In genomic region chr12:121791671-121792496, GRCh38 we compare ENCODE assay signal across 8 cellular contexts. TPM values are rescaled to one million over a fixed set of nuclear protein-coding genes. Genes with fewer than 3 reads are reported as not detected.
DNase-seq lines count a peak whose midpoint lies in the region; ATAC-seq and TF ChIP-seq lines count a peak whose summit lies in the region.
"Had no signal": no experiment of that assay in that cellular context is flagged by ENCODE, and none has a peak within 500 bp of the region (broad histone marks: within the 10 kb centered on the region; RNA-seq: fewer than 3 reads in every experiment).

No MANE protein-coding gene starts in this region.

- TF ChIP-seq CTCF in RWPE1 (conservative IDR thresholded peaks at IDR 0.05; ENCODE audit: low read depth) (no peak), foreskin keratinocyte (conservative IDR thresholded peaks at IDR 0.05) (peak; percentile 6), smooth muscle cell (IDR thresholded peaks at IDR 0.05; ENCODE audit: borderline replicate concordance, insufficient read depth, poor library complexity, severe bottlenecking) (no peak)

- H3K4me1 ChIP-seq in foreskin keratinocyte: no peaks in the 10 kb centered on the region
- peaks cover 3% of the 10 kb centered on the region for H3K4me1 ChIP-seq in smooth muscle cell (ENCODE audit: low read depth)

- no peak overlapping the region for H3K9ac ChIP-seq in smooth muscle cell (ENCODE audit: low read depth)

- peaks cover 15% of the 10 kb centered on the region for H3F3A ChIP-seq in smooth muscle cell (ENCODE audit: low read depth)

- POLR2A ChIA-PET in RWPE1 (lab: Yijun Ruan, JAX; ENCODE audit: low non-redundant PET): no interaction called here

- CTCF ChIA-PET in RWPE1 (lab: Yijun Ruan, JAX): interaction anchor here (1.0 to 7.9 kb wide), 4 partner anchors 14 to 239 kb away, joined by 3 to 212 read pairs (median 80); no protein-coding TSS in a partner anchor

- peak; percentile 36 for TF ChIP-seq POLR2A in GM19099 (IDR thresholded peaks at IDR 0.05; ENCODE audit: extremely low read depth, insufficient read length, low read depth)

- peak overlapping the region; percentile 68 for H3K4me3 ChIP-seq in smooth muscle cell

- peaks cover 48% of the 10 kb centered on the region for H4K20me1 ChIP-seq in smooth muscle cell (ENCODE audit: low read depth)

- H3K9me3 ChIP-seq in smooth muscle cell (replicated peaks; ENCODE audit: low read depth): no peaks in the 10 kb centered on the region

- ATAC-seq in foreskin keratinocyte (no peak), HG03175 (IDR thresholded peaks at IDR 0.05; ENCODE audit: unreplicated experiment) (no peak), HG03442 (IDR thresholded peaks at IDR 0.05; ENCODE audit: unreplicated experiment) (no peak), HG03039 (IDR thresholded peaks at IDR 0.05; ENCODE audit: unreplicated experiment) (no peak)

- H2AFZ ChIP-seq in smooth muscle cell (ENCODE audit: low read depth): no peak overlapping the region

- DNase-seq in RWPE1 (ENCODE audit: low spot score): no peak
- DNase-seq in foreskin keratinocyte: no peak
- no peak for DNase-seq in smooth muscle cell (lab: John Stamatoyannopoulos, UW; ENCODE audit: unreplicated experiment)
- DNase-seq: KG1 had no signal

- peak overlapping the region; percentile 98 for H3K4me2 ChIP-seq in smooth muscle cell

- no peaks in the 10 kb centered on the region for H3K36me3 ChIP-seq in smooth muscle cell (ENCODE audit: low read depth)

- H3K27me3 ChIP-seq in foreskin keratinocyte: no peaks in the 10 kb centered on the region
- no peaks in the 10 kb centered on the region for H3K27me3 ChIP-seq in smooth muscle cell (ENCODE audit: low read depth)

- H3K79me2 ChIP-seq in smooth muscle cell (ENCODE audit: low read depth): peaks cover 6% of the 10 kb centered on the region

- 79% methylated on average over 14 of the region's 14 CpGs for WGBS in smooth muscle cell (ENCODE audit: low lambda C conversion rate)

- peak overlapping the region; percentile 100 for H3K27ac ChIP-seq in RWPE1
- no peak overlapping the region for H3K27ac ChIP-seq in foreskin keratinocyte
- peak overlapping the region; percentile 21 for H3K27ac ChIP-seq in smooth muscle cell (ENCODE audit: low read depth)

RNA-seq across cellular contexts. Expression of gene RHOF, which starts 1.6 kb away (rescaled TPM):
- total RNA-seq in foreskin keratinocyte (5.0 and 5.5 TPM in 2 replicates), smooth muscle cell (12.7 and 25.9 TPM in 2 replicates)
- polyA plus RNA-seq in foreskin keratinocyte (4.8 and 6.0 TPM in 2 replicates), smooth muscle cell (13.8 and 15.3 TPM in 2 replicates)

RNA-seq across cellular contexts. Expression of gene SETD1B, which starts 11.9 kb away (rescaled TPM):
- 5.5 and 6.1 TPM in 2 replicates for total RNA-seq in foreskin keratinocyte
- polyA plus RNA-seq in foreskin keratinocyte: 2.2 and 2.6 TPM in 2 replicates
- 2.7 and 4.2 TPM in 2 replicates for total RNA-seq in smooth muscle cell
- 1.9 and 2.9 TPM in 2 replicates for polyA plus RNA-seq in smooth muscle cell
